9 cellular contexts compared by ENCODE assay signal in genomic region chr7:604038-604883, GRCh38.
DNase-seq lines count a peak whose midpoint lies in the region; ATAC-seq and TF ChIP-seq lines count a peak whose summit lies in the region.
"Had no signal": no experiment of that assay in that cellular context is flagged by ENCODE, and none has a peak within 500 bp of the region (broad histone marks: within the 10 kb centered on the region; RNA-seq: fewer than 3 reads in every experiment).

No MANE protein-coding gene starts in this region.

- peak overlapping the region; percentile 99 for H3K27ac Mint-ChIP-seq in activated naive CD8-positive, alpha-beta T cell treated with anti-CD3 and anti-CD28 coated beads, Interleukin-2, amount 50 U/mL, for 24 hours

- peaks cover 81% of the 10 kb centered on the region for H3K4me1 Mint-ChIP-seq in activated naive CD8-positive, alpha-beta T cell treated with anti-CD3 and anti-CD28 coated beads, Interleukin-2, amount 50 U/mL, for 24 hours

- peaks cover 0 to 5% of the 10 kb centered on the region in 2 donors for H3K36me3 ChIP-seq in left lung
- H3K36me3 ChIP-seq in H7 (replicated peaks; ENCODE audit: control insufficient read depth, insufficient read depth, low read length), result no peaks in the 10 kb centered on the region

- H3K4me3 ChIP-seq in left lung (peak overlapping the region in 1 of 2 donors; percentile 28), H7 (ENCODE audit: insufficient read depth, low read depth, low read length) (no peak overlapping the region)

- H3K9me3 ChIP-seq in left lung, result no peaks in the 10 kb centered on the region

- H3K27me3 ChIP-seq in left lung (no peaks in the 10 kb centered on the region), H7 (ENCODE audit: control insufficient read depth, insufficient read depth, low read length) (no peaks in the 10 kb centered on the region)

- intact Hi-C loops in left lung (cut with DNase I), result no loop called here

- peaks cover 4 to 65% of the 10 kb centered on the region in 2 donors for H3K4me1 ChIP-seq in left lung

- peak overlapping the region; percentile 87 to 98 for H3K27ac ChIP-seq in left lung

- H3K9me3 Mint-ChIP-seq in activated naive CD8-positive, alpha-beta T cell treated with anti-CD3 and anti-CD28 coated beads, Interleukin-2, amount 50 U/mL, for 24 hours, result no peaks in the 10 kb centered on the region
- H3K9me3 Mint-ChIP-seq: brain had no signal

- DNase-seq in SW480 (ENCODE audit: low spot score), result peak; percentile 89
- peak; percentile 94 for DNase-seq in activated naive CD8-positive, alpha-beta T cell treated with anti-CD3 and anti-CD28 coated beads, Interleukin-2, amount 50 U/mL, for 24 hours
- peak; percentile 87 to 89 for DNase-seq in left lung
- peak; percentile 96 for DNase-seq in stimulated activated CD4-positive, alpha-beta T cell treated with anti-CD3 and anti-CD28 coated beads, Interleukin-4, amount 100 ng/mL, for 24 hours
- no peak for DNase-seq in kidney tubule cell (ENCODE audit: low spot score)
- DNase-seq in H7, result no peak

- H3K36me3 Mint-ChIP-seq in activated naive CD8-positive, alpha-beta T cell treated with anti-CD3 and anti-CD28 coated beads, Interleukin-2, amount 50 U/mL, for 24 hours (ENCODE audit: low read depth), result peaks cover 51% of the 10 kb centered on the region
- H3K36me3 Mint-ChIP-seq: brain had no signal

- peak overlapping the region; percentile 90 for H3K4me3 Mint-ChIP-seq in activated naive CD8-positive, alpha-beta T cell treated with anti-CD3 and anti-CD28 coated beads, Interleukin-2, amount 50 U/mL, for 24 hours
- H3K4me3 Mint-ChIP-seq: brain had no signal

- H3K27me3 Mint-ChIP-seq in activated naive CD8-positive, alpha-beta T cell treated with anti-CD3 and anti-CD28 coated beads, Interleukin-2, amount 50 U/mL, for 24 hours, result no peaks in the 10 kb centered on the region

- TF ChIP-seq CTCF in left lung (IDR thresholded peaks at IDR 0.05), result no peak

- ATAC-seq in GM18868 (IDR thresholded peaks at IDR 0.05; ENCODE audit: unreplicated experiment), result peak; percentile 71
- peak; percentile 50 for ATAC-seq in HG03064 (IDR thresholded peaks at IDR 0.05; ENCODE audit: low read depth, unreplicated experiment)
- ATAC-seq in activated naive CD8-positive, alpha-beta T cell treated with anti-CD3 and anti-CD28 coated beads, Interleukin-2, amount 50 U/mL, for 24 hours, result peak; percentile 58
- ATAC-seq in left lung, result peak; percentile 84

Comparison
In these comparisons a context has a peak if more than half of its experiments do, and no peak if none do; other contexts are left out.
1. DNase-seq: peak in SW480 (single experiment), activated naive CD8-positive, alpha-beta T cell treated with anti-CD3 and anti-CD28 coated beads, Interleukin-2, amount 50 U/mL, for 24 hours (single experiment), left lung (2 of 2) and stimulated activated CD4-positive, alpha-beta T cell treated with anti-CD3 and anti-CD28 coated beads, Interleukin-4, amount 100 ng/mL, for 24 hours (single experiment); none in kidney tubule cell (single experiment) and H7 (single experiment).
2. Peak in every context shown above with its lines, with median percentiles within 50 percentile points of each other: ATAC-seq.